In the genomic region with DNA sequence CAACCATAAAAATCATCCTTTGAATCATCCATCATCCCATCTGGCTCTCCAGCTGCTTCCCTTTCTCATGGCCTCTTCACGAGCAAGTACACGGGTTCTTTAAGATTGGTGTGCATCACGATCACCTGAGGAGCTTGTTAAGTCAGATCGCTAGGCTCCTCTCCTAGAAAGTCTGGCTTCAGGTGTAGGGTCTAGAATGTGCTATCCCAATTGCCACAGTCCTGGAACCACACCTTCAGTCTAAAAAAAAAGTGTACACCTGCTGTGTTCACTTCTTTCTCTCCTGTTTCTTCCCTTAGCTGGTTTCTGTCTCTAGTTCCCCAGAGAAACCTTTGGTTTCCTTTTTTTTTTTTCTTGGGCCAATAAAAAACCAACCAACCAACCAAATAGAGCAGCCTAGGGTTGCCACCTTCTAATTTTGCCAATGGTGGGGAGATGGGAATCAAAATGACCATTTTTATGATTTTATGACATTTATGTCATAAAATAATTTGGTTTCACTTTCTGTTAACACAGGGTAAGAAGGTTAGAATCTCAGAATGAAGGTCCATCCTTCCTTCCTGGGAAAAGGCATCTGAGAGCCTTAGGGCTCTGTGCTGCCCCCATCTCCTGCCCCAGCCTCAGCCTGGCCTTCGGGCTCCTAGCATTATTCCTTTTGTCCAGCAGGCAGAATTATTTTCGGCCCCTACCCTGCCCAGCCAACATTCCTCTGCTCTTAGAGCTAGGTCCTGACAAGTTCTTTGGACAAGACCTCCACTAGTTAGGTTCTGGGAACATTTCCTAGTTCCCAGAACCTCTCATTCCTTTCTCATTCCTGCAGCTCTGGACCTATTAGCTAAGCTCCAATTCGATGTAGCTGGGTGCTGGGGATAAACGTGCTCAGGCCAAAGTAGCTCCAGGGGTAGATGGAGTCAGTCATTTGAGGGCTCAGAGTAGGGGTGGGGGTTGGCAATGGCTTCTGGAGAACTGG, we compare ENCODE assay signal across 13 cellular contexts. TPM values are rescaled to one million over a fixed set of nuclear protein-coding genes. Genes with fewer than 3 reads are reported as not detected.
DNase-seq lines count a peak whose midpoint lies in the region; ATAC-seq, FAIRE-seq and TF ChIP-seq lines count a peak whose summit lies in the region.
"Had no signal": no experiment of that assay in that cellular context is flagged by ENCODE, and none has a peak within 500 bp of the region (broad histone marks: within the 10 kb centered on the region; RNA-seq: fewer than 3 reads in every experiment).

No MANE protein-coding gene starts in this region.

- H3K27ac Mint-ChIP-seq in activated B cell treated with CpG ODN at 0.5 μM for 24 hours = peak overlapping the region; percentile 46

- no peaks in the 10 kb centered on the region for H3K9me3 ChIP-seq in BLaER1 treated with 17β-estradiol and CSF1 and Interleukin-3, amounts not matched to agents 10 nM and 100 nM (replicated peaks in 1 of 11)
- no peaks in the 10 kb centered on the region for H3K9me3 ChIP-seq in lower lobe of right lung
- H3K9me3 ChIP-seq: left lung had no signal

- H3K36me3 ChIP-seq in BLaER1 treated with 17β-estradiol and CSF1 and Interleukin-3, amounts not matched to agents 10 nM and 100 nM = no peaks in the 10 kb centered on the region
- no peaks in the 10 kb centered on the region for H3K36me3 ChIP-seq in lower lobe of right lung
- H3K36me3 ChIP-seq: left lung, WERI-Rb-1 had no signal

- H3K27me3 ChIP-seq in BLaER1 treated with 17β-estradiol and CSF1 and Interleukin-3, amounts not matched to agents 10 nM and 100 nM = no peaks in the 10 kb centered on the region
- no peaks in the 10 kb centered on the region for H3K27me3 ChIP-seq in lower lobe of right lung (ENCODE audit: low read depth)
- H3K27me3 ChIP-seq: left lung had no signal

- H3K36me3 Mint-ChIP-seq in activated B cell treated with CpG ODN at 0.5 μM for 24 hours (ENCODE audit: low read depth) = no peaks in the 10 kb centered on the region

- H3K27me3 Mint-ChIP-seq in activated B cell treated with CpG ODN at 0.5 μM for 24 hours = peaks cover 1% of the 10 kb centered on the region

- FAIRE-seq in GM12891 (lab: Jason Lieb, UNC) = peak; percentile 40

- TF ChIP-seq CTCF in activated B cell treated with CpG ODN at 0.5 μM for 24 hours (IDR thresholded peaks at IDR 0.05) (no peak), lower lobe of right lung (IDR thresholded peaks at IDR 0.05) (no peak)

- H3K27ac ChIP-seq in BLaER1 treated with 17β-estradiol and CSF1 and Interleukin-3, amounts not matched to agents 10 nM and 100 nM = 0 out of 22 replicates have a peak overlapping the region, but pooled peaks of 1 of the 11 experiments have one; percentile 19
- H3K27ac ChIP-seq in lower lobe of right lung = peak overlapping the region; percentile 39
- H3K27ac ChIP-seq: left lung, WERI-Rb-1 had no signal

- peaks cover 23% of the 10 kb centered on the region for H3K4me1 Mint-ChIP-seq in activated B cell treated with CpG ODN at 0.5 μM for 24 hours

- peak overlapping the region; percentile 44 for H3K4me3 Mint-ChIP-seq in activated B cell treated with CpG ODN at 0.5 μM for 24 hours

- ATAC-seq in activated B cell treated with CpG ODN at 0.5 μM for 24 hours (ENCODE audit: low read depth) (no peak), lower lobe of right lung (no peak), GM18868 (IDR thresholded peaks at IDR 0.05; ENCODE audit: unreplicated experiment) (no peak)
- ATAC-seq: left lung had no signal

- peak overlapping the region in 9 of 11 experiments; percentile 18 to 79 (median 62); a peak in 18 of 22 replicates for H3K4me2 ChIP-seq in BLaER1 treated with 17β-estradiol and CSF1 and Interleukin-3, amounts not matched to agents 10 nM and 100 nM

- peak overlapping the region in 1 of 11 experiments; percentile 5; a peak in 1 of 22 replicates for H3K9ac ChIP-seq in BLaER1 treated with 17β-estradiol and CSF1 and Interleukin-3, amounts not matched to agents 10 nM and 100 nM

- DNase-seq in GM12891 (ENCODE audit: insufficient read length, low spot score) = no peak
- no peak for DNase-seq in activated B cell treated with CpG ODN at 0.5 μM for 24 hours
- no peak for DNase-seq in lower lobe of right lung
- no peak for DNase-seq in effector CD4-positive, alpha-beta T cell
- no peak for DNase-seq in T-helper 9 cell
- DNase-seq in hepatic stellate cell (ENCODE audit: low spot score) = no peak
- DNase-seq: activated gamma-delta T cell treated with Interleukin-2 at 50 U/mL for 16 hours; left lung; stimulated activated naive CD4-positive, alpha-beta T cell treated with Interleukin-2 at 50 U/mL for 16 hours; WERI-Rb-1 had no signal

- H3K4me3 ChIP-seq in BLaER1 treated with 17β-estradiol and CSF1 and Interleukin-3, amounts not matched to agents 10 nM and 100 nM = no peak overlapping the region
- H3K4me3 ChIP-seq in lower lobe of right lung = no peak overlapping the region
- H3K4me3 ChIP-seq: left lung had no signal

- POLR2A ChIA-PET in activated B cell treated with CpG ODN at 0.5 μM for 24 hours (lab: Charles Lee) = interaction anchor here (0.6 to 0.7 kb wide), 3 partner anchors 8 to 161 kb away, joined by 3 to 6 read pairs (median 4); no protein-coding TSS in a partner anchor

- intact Hi-C loops in activated B cell treated with CpG ODN at 0.5 μM for 24 hours (cut with micrococcal nuclease) = no loop called here
- intact Hi-C loops in lower lobe of right lung (cut with DNase I) = loop anchor here (10.0 kb wide), 1 partner anchor 63 kb away; no protein-coding TSS in a partner anchor

- CTCF ChIA-PET in activated B cell treated with CpG ODN at 0.5 μM for 24 hours (lab: Charles Lee) = interaction anchor here (0.9 to 1.5 kb wide), 3 partner anchors 10 to 141 kb away, joined by 3 to 4 read pairs (median 3); no protein-coding TSS in a partner anchor

- no peaks in the 10 kb centered on the region for H3K9me3 Mint-ChIP-seq in activated B cell treated with CpG ODN at 0.5 μM for 24 hours

- H3K4me1 ChIP-seq in BLaER1 treated with 17β-estradiol and CSF1 and Interleukin-3, amounts not matched to agents 10 nM and 100 nM = peaks cover 7 to 48% (median 36%) of the 10 kb centered on the region in 10 experiments; a peak in 17 of 20 replicates
- peaks cover 23% of the 10 kb centered on the region for H3K4me1 ChIP-seq in lower lobe of right lung

- TF ChIP-seq POLR2A in GM12891 (IDR thresholded peaks at IDR 0.05; ENCODE audit: low read depth, low read length) = no peak

- no peaks in the 10 kb centered on the region for H4K20me1 ChIP-seq in BLaER1 treated with 17β-estradiol and CSF1 and Interleukin-3, amounts not matched to agents 10 nM and 100 nM

TF ChIP-seq in GM12891, 5 proteins besides CTCF, POLR2A, EP300 and RAD21:
- TF ChIP-seq TAF1 (IDR thresholded peaks at IDR 0.05; ENCODE audit: low read depth, low read length) = no peak
- 0 out of 2 replicates have a peak, but pooled peaks have one; percentile 23 for TF ChIP-seq SPI1 (IDR thresholded peaks at IDR 0.05; ENCODE audit: low read depth, low read length)
- TF ChIP-seq PAX5 (IDR thresholded peaks at IDR 0.05; ENCODE audit: insufficient read depth, low read length, severe bottlenecking) = no peak
- no peak for TF ChIP-seq POU2F2 (IDR thresholded peaks at IDR 0.05; ENCODE audit: low read depth, low read length)

RNA-seq across cellular contexts. Expression of a gene that starts 1.9 kb away (rescaled TPM):
- not detected for polyA plus RNA-seq in GM12891 (2012; ENCODE audit: low read depth, missing spikeins)
- total RNA-seq in activated B cell treated with CpG ODN at 0.5 μM for 24 hours (not detected in 2 replicates), lower lobe of right lung (3.7 TPM)
- total RNA-seq: dermis microvascular lymphatic vessel endothelial cell had no signal

RNA-seq across cellular contexts. Expression of a gene that starts 7.1 kb away (rescaled TPM):
- 41.7 TPM for polyA plus RNA-seq in GM12891 (2012; ENCODE audit: low read depth, missing spikeins)
- total RNA-seq in activated B cell treated with CpG ODN at 0.5 μM for 24 hours (90.3 and 108 TPM in 2 replicates), lower lobe of right lung (38.8 TPM)

RNA-seq across cellular contexts. Expression of a gene that starts 22.0 kb away (rescaled TPM):
- polyA plus RNA-seq in GM12891 (2012; ENCODE audit: low read depth, missing spikeins) = not detected
- total RNA-seq in activated B cell treated with CpG ODN at 0.5 μM for 24 hours (not detected in 2 replicates), lower lobe of right lung (6.4 TPM)
- total RNA-seq: dermis microvascular lymphatic vessel endothelial cell had no signal
